ENCODE assay signal across 8 cellular contexts in the genomic region with DNA sequence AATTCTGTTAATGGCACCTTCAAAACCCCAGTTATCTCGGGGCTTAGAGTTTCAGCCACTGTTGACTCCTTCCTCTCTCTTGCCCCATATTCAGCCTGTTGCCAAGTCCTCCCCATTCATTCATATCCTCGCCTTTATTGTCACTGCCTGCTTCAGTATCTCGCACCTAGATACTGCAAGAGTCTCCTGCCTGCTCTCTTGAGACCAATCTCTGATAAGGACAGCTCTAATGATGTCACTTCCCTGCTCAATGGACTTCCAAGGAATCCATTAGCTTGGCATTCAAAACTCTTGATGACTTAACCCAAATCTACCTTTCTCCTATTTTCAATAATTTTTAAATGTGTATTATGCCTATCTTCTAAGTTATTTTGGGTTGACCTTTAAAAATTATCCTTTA. TPM values are rescaled to one million over a fixed set of nuclear protein-coding genes. Genes with fewer than 3 reads are reported as not detected.
DNase-seq lines count a peak whose midpoint lies in the region; ATAC-seq and TF ChIP-seq lines count a peak whose summit lies in the region.

No MANE protein-coding gene starts in this region.

- no peak overlapping the region for H2BK5ac ChIP-seq in mesenchymal stem cell (ENCODE audit: low read depth, low read length, poor library complexity, severe bottlenecking)

- H3K4me2 ChIP-seq in mesenchymal stem cell (ENCODE audit: low read length, poor library complexity, severe bottlenecking): peak overlapping the region; percentile 1

- H3K4me1 Mint-ChIP-seq in brain: peaks cover 7% of the 10 kb centered on the region

- H3K27ac ChIP-seq in right atrium auricular region (peak overlapping the region; percentile 90 to 95), mesenchymal stem cell (ENCODE audit: low read length, poor library complexity, severe bottlenecking) (no peak overlapping the region)

- H3K9me3 Mint-ChIP-seq in brain: peaks cover 0 to 18% (median 0%) of the 10 kb centered on the region in 5 experiments

- intact Hi-C loops in Right ventricle myocardium inferior (cut with DNase I): loop anchor here (5.0 kb wide), 1 partner anchor 299 kb away; the partner anchor contains the start of genes NDUFA1 and RNF113A

- H3K27me3 ChIP-seq in right atrium auricular region (no peaks in the 10 kb centered on the region), mesenchymal stem cell (ENCODE audit: control insufficient read depth in 1 of 2, insufficient read depth in 1 of 2, low read length in 2 of 2) (peaks cover 0 to 4% of the 10 kb centered on the region in 2 experiments)

- no peaks in the 10 kb centered on the region for H3K79me1 ChIP-seq in mesenchymal stem cell (replicated peaks; ENCODE audit: low read length, poor library complexity, severe bottlenecking)

- peak overlapping the region in 4 of 5 experiments; percentile 76 to 97 (median 82) for H3K27ac Mint-ChIP-seq in brain

- TF ChIP-seq CTCF in right atrium auricular region (IDR thresholded peaks at IDR 0.05): no peak
- no peak for TF ChIP-seq CTCF in brain (conservative IDR thresholded peaks at IDR 0.05)
- no peak for TF ChIP-seq CTCF in omental fat pad (IDR thresholded peaks at IDR 0.05)

- ATAC-seq in Right ventricle myocardium inferior (no peak), omental fat pad (ENCODE audit: low FRiP score) (no peak), HG03565 (IDR thresholded peaks at IDR 0.05; ENCODE audit: unreplicated experiment) (no peak)

- H2BK120ac ChIP-seq in mesenchymal stem cell (ENCODE audit: low read depth, low read length): no peak overlapping the region

- H3K23ac ChIP-seq in mesenchymal stem cell (ENCODE audit: low read length in 2 of 2): no peak overlapping the region

- WGBS in mesenchymal stem cell: 91% methylated on average over 3 of the region's 3 CpGs

- H4K91ac ChIP-seq in mesenchymal stem cell (ENCODE audit: low read length): no peak overlapping the region

- no peak overlapping the region for H3K4ac ChIP-seq in mesenchymal stem cell (ENCODE audit: low read depth in 1 of 2, low read length in 2 of 2)

- DNase-seq in right atrium auricular region (ENCODE audit: low spot score): no peak
- DNase-seq in Right ventricle myocardium inferior (ENCODE audit: missing footprints): no peak
- no peak for DNase-seq in mesenchymal stem cell
- no peak for DNase-seq in omental fat pad (ENCODE audit: low spot score)
- DNase-seq in NCI-H446 treated with DMSO at 0.1 percent for 48 hours (lab: John Stamatoyannopoulos, UW): no peak
- DNase-seq in SW480 (ENCODE audit: low spot score): no peak

- H2AFZ ChIP-seq in mesenchymal stem cell (ENCODE audit: low read depth, low read length): no peak overlapping the region

- peak overlapping the region; percentile 86 to 95 (median 90) for H3K4me3 Mint-ChIP-seq in brain

- no peak overlapping the region for H2BK12ac ChIP-seq in mesenchymal stem cell (ENCODE audit: low read length in 2 of 2)

- H3K36me3 Mint-ChIP-seq in brain: no peaks in the 10 kb centered on the region

- no peaks in the 10 kb centered on the region for H3K9me3 ChIP-seq in right atrium auricular region
- H3K9me3 ChIP-seq in mesenchymal stem cell (ENCODE audit: control insufficient read depth, low read length): no peaks in the 10 kb centered on the region

- H3K36me3 ChIP-seq in right atrium auricular region (no peaks in the 10 kb centered on the region), mesenchymal stem cell (ENCODE audit: control insufficient read depth in 1 of 2, insufficient read depth in 2 of 2, low read depth in 1 of 2, low read length in 2 of 2) (peaks cover 0 to 11% of the 10 kb centered on the region in 2 experiments)

- H3K4me3 ChIP-seq in right atrium auricular region (peak overlapping the region in 1 of 2 donors; percentile 59), mesenchymal stem cell (ENCODE audit: insufficient read depth in 1 of 2, low read depth in 1 of 2, low read length in 2 of 2) (peak overlapping the region in 1 of 2 experiments; percentile 80)

- peak overlapping the region; percentile 91 for H3K9ac ChIP-seq in mesenchymal stem cell (ENCODE audit: low read length)

- no peak overlapping the region for H4K8ac ChIP-seq in mesenchymal stem cell (ENCODE audit: low read length)

- H2BK15ac ChIP-seq in mesenchymal stem cell (ENCODE audit: low read depth, poor library complexity, severe bottlenecking): no peak overlapping the region

- H3K4me1 ChIP-seq in right atrium auricular region: peaks cover 0 to 5% of the 10 kb centered on the region in 2 donors
- H3K4me1 ChIP-seq in mesenchymal stem cell (ENCODE audit: control insufficient read depth, insufficient read depth, low read depth, low read length): peaks cover 1% of the 10 kb centered on the region

- H2AK5ac ChIP-seq in mesenchymal stem cell (ENCODE audit: low read length, severe bottlenecking): no peak overlapping the region

- H3K18ac ChIP-seq in mesenchymal stem cell (ENCODE audit: low read depth in 1 of 2, low read length in 2 of 2): no peak overlapping the region

- H3K14ac ChIP-seq in mesenchymal stem cell (ENCODE audit: low read length in 2 of 2): no peak overlapping the region

- H3K27me3 Mint-ChIP-seq in brain: peaks cover 10% of the 10 kb centered on the region

RNA-seq across cellular contexts. Expression of gene UBE2A, which starts 1.1 kb away (rescaled TPM):
- total RNA-seq in right atrium auricular region (10 to 100 TPM; 30.2 to 31.9 TPM), Right ventricle myocardium inferior (66.3 TPM), omental fat pad (10 to 100 TPM; 30.3 to 44.0 (median 35.2) TPM)
- 50.0 TPM for polyA plus RNA-seq in brain (ENCODE audit: insufficient read depth, low read depth, low replicate concordance)
- polyA plus RNA-seq in mesenchymal stem cell (2013, experiment 1 of 2): 75.7 TPM
- 82.8 TPM for polyA plus RNA-seq in mesenchymal stem cell (2013, experiment 2 of 2)

RNA-seq across cellular contexts. Expression of gene STEEP1, which starts 8.0 kb away (rescaled TPM):
- total RNA-seq in right atrium auricular region (10 to 100 TPM; 17.4 to 17.8 TPM), Right ventricle myocardium inferior (12.6 TPM), omental fat pad (10 to 100 TPM; 24.0 to 32.0 (median 28.6) TPM)
- polyA plus RNA-seq in brain (ENCODE audit: insufficient read depth, low read depth, low replicate concordance): 42.8 TPM
- polyA plus RNA-seq in mesenchymal stem cell (2013, experiment 1 of 2): 14.8 TPM
- polyA plus RNA-seq in mesenchymal stem cell (2013, experiment 2 of 2): 14.3 TPM

RNA-seq across cellular contexts. Expression of gene NKRF, which starts 33.0 kb away (rescaled TPM):
- 1 to 10 TPM; 3.3 to 4.7 TPM for total RNA-seq in right atrium auricular region
- 4.2 TPM for total RNA-seq in Right ventricle myocardium inferior
- polyA plus RNA-seq in brain (ENCODE audit: insufficient read depth, low read depth, low replicate concordance): 12.5 TPM
- 5.9 TPM for polyA plus RNA-seq in mesenchymal stem cell (2013, experiment 1 of 2)
- 6.0 TPM for polyA plus RNA-seq in mesenchymal stem cell (2013, experiment 2 of 2)
- 10 to 100 TPM in 1 of 4 donors, 1 to 10 TPM in 3; 4.5 to 10.9 (median 8.0) TPM for total RNA-seq in omental fat pad
